Comparison of ENCODE assay signal across 1 cellular context in the genomic region with DNA sequence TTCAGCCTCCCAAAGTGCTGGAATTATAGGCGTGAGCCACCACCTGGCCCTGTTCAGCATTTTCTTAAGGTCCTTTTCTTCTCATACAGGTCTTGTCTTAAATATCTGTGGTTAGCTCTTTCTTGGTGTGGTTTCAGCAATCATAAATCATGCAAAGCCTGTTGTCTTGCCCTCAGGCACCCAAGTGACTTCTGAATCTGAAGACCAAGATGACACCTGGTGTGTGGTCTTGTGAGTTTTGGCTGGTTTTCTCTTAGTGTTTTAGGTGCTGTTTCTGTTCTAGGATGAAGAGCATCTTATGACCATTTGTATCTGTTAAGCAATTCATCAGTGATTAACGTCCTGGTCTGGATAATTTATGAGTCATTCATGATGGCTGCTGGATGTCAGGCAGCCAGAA.
TF ChIP-seq lines count a peak whose summit lies in the region.

No MANE protein-coding gene starts in this region.

TF ChIP-seq in HEK293, 187 proteins besides CTCF, POLR2A, EP300 and RAD21 (continued from another document):
- TF ChIP-seq ZNF398 (tag by site-specific recombination; IDR thresholded peaks at IDR 0.05) (no peak), ZNF354C (tag by site-specific recombination; IDR thresholded peaks at IDR 0.05; ENCODE audit: borderline replicate concordance, low read depth) (no peak), ZSCAN18 (tag by site-specific recombination; IDR thresholded peaks at IDR 0.05) (no peak)
- TF ChIP-seq, protein P1, sequence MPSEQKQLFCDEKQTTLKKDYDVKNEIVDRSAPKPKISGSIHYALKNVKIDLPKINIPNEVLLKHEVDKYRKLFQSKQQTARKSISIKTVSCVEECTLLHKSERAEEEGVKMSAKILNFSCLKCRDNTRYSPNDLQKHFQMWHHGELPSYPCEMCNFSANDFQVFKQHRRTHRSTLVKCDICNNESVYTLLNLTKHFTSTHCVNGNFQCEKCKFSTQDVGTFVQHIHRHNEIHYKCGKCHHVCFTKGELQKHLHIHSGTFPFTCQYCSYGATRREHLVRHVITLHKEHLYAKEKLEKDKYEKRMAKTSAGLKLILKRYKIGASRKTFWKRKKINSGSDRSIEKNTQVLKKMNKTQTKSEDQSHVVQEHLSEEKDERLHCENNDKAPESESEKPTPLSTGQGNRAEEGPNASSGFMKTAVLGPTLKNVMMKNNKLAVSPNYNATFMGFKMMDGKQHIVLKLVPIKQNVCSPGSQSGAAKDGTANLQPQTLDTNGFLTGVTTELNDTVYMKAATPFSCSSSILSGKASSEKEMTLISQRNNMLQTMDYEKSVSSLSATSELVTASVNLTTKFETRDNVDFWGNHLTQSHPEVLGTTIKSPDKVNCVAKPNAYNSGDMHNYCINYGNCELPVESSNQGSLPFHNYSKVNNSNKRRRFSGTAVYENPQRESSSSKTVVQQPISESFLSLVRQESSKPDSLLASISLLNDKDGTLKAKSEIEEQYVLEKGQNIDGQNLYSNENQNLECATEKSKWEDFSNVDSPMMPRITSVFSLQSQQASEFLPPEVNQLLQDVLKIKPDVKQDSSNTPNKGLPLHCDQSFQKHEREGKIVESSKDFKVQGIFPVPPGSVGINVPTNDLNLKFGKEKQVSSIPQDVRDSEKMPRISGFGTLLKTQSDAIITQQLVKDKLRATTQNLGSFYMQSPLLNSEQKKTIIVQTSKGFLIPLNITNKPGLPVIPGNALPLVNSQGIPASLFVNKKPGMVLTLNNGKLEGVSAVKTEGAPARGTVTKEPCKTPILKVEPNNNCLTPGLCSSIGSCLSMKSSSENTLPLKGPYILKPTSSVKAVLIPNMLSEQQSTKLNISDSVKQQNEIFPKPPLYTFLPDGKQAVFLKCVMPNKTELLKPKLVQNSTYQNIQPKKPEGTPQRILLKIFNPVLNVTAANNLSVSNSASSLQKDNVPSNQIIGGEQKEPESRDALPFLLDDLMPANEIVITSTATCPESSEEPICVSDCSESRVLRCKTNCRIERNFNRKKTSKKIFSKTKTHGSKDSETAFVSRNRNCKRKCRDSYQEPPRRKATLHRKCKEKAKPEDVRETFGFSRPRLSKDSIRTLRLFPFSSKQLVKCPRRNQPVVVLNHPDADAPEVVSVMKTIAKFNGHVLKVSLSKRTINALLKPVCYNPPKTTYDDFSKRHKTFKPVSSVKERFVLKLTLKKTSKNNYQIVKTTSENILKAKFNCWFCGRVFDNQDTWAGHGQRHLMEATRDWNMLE (tag by site-specific recombination; conservative IDR thresholded peaks at IDR 0.05; ENCODE audit: low read depth): no peak
TF ChIP-seq in HEK293: peak in this region for 4.
